Comparison of ENCODE assay signal across 11 cellular contexts in genomic region chr20:8326899-8327298, GRCh38.
"Had no signal": no experiment of that assay in that cellular context is flagged by ENCODE, and none has a peak within 500 bp of the region (broad histone marks: within the 10 kb centered on the region; RNA-seq: fewer than 3 reads in every experiment).

No MANE protein-coding gene starts in this region.

- H3K4me3 ChIP-seq: GM23248, GM23338, HAP-1 had no signal

- FAIRE-seq: H1, H54 had no signal

- H2AFZ ChIP-seq: GM23248, GM23338 had no signal

- H3K9ac ChIP-seq: GM23248 had no signal

- H3K9me3 ChIP-seq: HAP-1 had no signal

- H3K36me3 ChIP-seq: HAP-1 had no signal

- H3K4me2 ChIP-seq: GM23338 had no signal

- ATAC-seq: GM23338, HCT116 had no signal

- DNase-seq: GM23248, GOT3, H7, H9, HCEC 1CT, HFFc6 had no signal

- H3K27ac ChIP-seq: GM23248 had no signal
